In the genomic region with DNA sequence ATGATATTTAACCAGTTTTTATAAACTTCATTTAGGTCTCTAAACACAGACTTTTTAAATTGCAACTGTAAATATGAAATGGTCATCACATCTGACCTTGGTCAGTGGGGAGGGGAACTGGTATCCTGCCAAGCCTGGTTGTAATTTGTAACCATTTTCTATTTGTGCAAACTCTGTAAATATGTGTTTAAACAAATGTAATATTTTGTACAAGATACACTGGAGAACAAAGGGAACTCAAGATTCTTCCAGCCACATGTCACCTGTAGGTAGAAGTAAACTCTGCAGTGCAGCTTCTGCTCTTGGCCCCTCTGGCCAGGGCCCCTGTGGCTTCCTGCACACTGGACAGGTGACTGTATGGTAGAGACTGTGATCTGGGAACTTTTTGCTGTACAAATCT, we compare ENCODE assay signal across 1 cellular context.
TF ChIP-seq lines count a peak whose summit lies in the region.

No MANE protein-coding gene starts in this region.

TF ChIP-seq in HepG2, 621 proteins besides CTCF, POLR2A, EP300 and RAD21 (continued from another document and continues in another):
- TF ChIP-seq, protein P1, sequence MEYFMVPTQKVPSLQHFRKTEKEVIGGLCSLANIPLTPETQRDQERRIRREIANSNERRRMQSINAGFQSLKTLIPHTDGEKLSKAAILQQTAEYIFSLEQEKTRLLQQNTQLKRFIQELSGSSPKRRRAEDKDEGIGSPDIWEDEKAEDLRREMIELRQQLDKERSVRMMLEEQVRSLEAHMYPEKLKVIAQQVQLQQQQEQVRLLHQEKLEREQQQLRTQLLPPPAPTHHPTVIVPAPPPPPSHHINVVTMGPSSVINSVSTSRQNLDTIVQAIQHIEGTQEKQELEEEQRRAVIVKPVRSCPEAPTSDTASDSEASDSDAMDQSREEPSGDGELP (IDR thresholded peaks at IDR 0.05; ENCODE audit: borderline replicate concordance, low read depth): peak; percentile 65; the same call in 1 of the 2 replicates
- TF ChIP-seq, protein P2, sequence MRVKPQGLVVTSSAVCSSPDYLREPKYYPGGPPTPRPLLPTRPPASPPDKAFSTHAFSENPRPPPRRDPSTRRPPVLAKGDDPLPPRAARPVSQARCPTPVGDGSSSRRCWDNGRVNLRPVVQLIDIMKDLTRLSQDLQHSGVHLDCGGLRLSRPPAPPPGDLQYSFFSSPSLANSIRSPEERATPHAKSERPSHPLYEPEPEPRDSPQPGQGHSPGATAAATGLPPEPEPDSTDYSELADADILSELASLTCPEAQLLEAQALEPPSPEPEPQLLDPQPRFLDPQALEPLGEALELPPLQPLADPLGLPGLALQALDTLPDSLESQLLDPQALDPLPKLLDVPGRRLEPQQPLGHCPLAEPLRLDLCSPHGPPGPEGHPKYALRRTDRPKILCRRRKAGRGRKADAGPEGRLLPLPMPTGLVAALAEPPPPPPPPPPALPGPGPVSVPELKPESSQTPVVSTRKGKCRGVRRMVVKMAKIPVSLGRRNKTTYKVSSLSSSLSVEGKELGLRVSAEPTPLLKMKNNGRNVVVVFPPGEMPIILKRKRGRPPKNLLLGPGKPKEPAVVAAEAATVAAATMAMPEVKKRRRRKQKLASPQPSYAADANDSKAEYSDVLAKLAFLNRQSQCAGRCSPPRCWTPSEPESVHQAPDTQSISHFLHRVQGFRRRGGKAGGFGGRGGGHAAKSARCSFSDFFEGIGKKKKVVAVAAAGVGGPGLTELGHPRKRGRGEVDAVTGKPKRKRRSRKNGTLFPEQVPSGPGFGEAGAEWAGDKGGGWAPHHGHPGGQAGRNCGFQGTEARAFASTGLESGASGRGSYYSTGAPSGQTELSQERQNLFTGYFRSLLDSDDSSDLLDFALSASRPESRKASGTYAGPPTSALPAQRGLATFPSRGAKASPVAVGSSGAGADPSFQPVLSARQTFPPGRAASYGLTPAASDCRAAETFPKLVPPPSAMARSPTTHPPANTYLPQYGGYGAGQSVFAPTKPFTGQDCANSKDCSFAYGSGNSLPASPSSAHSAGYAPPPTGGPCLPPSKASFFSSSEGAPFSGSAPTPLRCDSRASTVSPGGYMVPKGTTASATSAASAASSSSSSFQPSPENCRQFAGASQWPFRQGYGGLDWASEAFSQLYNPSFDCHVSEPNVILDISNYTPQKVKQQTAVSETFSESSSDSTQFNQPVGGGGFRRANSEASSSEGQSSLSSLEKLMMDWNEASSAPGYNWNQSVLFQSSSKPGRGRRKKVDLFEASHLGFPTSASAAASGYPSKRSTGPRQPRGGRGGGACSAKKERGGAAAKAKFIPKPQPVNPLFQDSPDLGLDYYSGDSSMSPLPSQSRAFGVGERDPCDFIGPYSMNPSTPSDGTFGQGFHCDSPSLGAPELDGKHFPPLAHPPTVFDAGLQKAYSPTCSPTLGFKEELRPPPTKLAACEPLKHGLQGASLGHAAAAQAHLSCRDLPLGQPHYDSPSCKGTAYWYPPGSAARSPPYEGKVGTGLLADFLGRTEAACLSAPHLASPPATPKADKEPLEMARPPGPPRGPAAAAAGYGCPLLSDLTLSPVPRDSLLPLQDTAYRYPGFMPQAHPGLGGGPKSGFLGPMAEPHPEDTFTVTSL (CRISPR knock-in tag; IDR thresholded peaks at IDR 0.05; ENCODE audit: borderline replicate concordance): peak; percentile 72; the same call in 1 of the 2 replicates
- TF ChIP-seq, protein P3, sequence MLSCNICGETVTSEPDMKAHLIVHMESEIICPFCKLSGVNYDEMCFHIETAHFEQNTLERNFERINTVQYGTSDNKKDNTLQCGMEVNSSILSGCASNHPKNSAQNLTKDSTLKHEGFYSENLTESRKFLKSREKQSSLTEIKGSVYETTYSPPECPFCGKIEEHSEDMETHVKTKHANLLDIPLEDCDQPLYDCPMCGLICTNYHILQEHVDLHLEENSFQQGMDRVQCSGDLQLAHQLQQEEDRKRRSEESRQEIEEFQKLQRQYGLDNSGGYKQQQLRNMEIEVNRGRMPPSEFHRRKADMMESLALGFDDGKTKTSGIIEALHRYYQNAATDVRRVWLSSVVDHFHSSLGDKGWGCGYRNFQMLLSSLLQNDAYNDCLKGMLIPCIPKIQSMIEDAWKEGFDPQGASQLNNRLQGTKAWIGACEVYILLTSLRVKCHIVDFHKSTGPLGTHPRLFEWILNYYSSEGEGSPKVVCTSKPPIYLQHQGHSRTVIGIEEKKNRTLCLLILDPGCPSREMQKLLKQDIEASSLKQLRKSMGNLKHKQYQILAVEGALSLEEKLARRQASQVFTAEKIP (CRISPR knock-in tag; IDR thresholded peaks at IDR 0.05; ENCODE audit: borderline replicate concordance): no peak
- TF ChIP-seq, protein P4, sequence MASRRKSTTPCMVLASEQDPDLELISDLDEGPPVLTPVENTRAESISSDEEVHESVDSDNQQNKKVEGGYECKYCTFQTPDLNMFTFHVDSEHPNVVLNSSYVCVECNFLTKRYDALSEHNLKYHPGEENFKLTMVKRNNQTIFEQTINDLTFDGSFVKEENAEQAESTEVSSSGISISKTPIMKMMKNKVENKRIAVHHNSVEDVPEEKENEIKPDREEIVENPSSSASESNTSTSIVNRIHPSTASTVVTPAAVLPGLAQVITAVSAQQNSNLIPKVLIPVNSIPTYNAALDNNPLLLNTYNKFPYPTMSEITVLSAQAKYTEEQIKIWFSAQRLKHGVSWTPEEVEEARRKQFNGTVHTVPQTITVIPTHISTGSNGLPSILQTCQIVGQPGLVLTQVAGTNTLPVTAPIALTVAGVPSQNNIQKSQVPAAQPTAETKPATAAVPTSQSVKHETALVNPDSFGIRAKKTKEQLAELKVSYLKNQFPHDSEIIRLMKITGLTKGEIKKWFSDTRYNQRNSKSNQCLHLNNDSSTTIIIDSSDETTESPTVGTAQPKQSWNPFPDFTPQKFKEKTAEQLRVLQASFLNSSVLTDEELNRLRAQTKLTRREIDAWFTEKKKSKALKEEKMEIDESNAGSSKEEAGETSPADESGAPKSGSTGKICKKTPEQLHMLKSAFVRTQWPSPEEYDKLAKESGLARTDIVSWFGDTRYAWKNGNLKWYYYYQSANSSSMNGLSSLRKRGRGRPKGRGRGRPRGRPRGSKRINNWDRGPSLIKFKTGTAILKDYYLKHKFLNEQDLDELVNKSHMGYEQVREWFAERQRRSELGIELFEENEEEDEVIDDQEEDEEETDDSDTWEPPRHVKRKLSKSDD (CRISPR knock-in tag; IDR thresholded peaks at IDR 0.05; ENCODE audit: low read depth): no peak
- TF ChIP-seq, protein P5, sequence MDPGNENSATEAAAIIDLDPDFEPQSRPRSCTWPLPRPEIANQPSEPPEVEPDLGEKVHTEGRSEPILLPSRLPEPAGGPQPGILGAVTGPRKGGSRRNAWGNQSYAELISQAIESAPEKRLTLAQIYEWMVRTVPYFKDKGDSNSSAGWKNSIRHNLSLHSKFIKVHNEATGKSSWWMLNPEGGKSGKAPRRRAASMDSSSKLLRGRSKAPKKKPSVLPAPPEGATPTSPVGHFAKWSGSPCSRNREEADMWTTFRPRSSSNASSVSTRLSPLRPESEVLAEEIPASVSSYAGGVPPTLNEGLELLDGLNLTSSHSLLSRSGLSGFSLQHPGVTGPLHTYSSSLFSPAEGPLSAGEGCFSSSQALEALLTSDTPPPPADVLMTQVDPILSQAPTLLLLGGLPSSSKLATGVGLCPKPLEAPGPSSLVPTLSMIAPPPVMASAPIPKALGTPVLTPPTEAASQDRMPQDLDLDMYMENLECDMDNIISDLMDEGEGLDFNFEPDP (CRISPR knock-in tag; conservative IDR thresholded peaks at IDR 0.05): no peak
- TF ChIP-seq ZNF598 (CRISPR knock-in tag; IDR thresholded peaks at IDR 0.05; ENCODE audit: borderline replicate concordance): no peak
- no peak for TF ChIP-seq MED8 (CRISPR knock-in tag; IDR thresholded peaks at IDR 0.05; ENCODE audit: insufficient replicate concordance)
- TF ChIP-seq KDM5A (IDR thresholded peaks at IDR 0.05; ENCODE audit: borderline replicate concordance, low read length): no peak
- no peak for TF ChIP-seq PAF1 (CRISPR knock-in tag; IDR thresholded peaks at IDR 0.05)
- no peak for TF ChIP-seq ZNF780A (CRISPR knock-in tag; IDR thresholded peaks at IDR 0.05)
- TF ChIP-seq REPIN1 (CRISPR knock-in tag; IDR thresholded peaks at IDR 0.05; ENCODE audit: borderline replicate concordance, low read depth): no peak
- no peak for TF ChIP-seq MED13 (CRISPR knock-in tag; IDR thresholded peaks at IDR 0.05)
- no peak for TF ChIP-seq ZNF124 (CRISPR knock-in tag; IDR thresholded peaks at IDR 0.05)
- TF ChIP-seq, protein P6, sequence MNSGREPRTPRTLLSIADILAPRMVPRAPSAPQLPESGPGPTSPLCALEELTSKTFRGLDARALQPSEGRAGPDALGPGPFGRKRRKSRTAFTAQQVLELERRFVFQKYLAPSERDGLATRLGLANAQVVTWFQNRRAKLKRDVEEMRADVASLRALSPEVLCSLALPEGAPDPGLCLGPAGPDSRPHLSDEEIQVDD (CRISPR knock-in tag; IDR thresholded peaks at IDR 0.05; ENCODE audit: borderline replicate concordance): no peak
- TF ChIP-seq ZFP1 (CRISPR knock-in tag; IDR thresholded peaks at IDR 0.05): no peak
- TF ChIP-seq SAP130 (CRISPR knock-in tag; IDR thresholded peaks at IDR 0.05; ENCODE audit: low read depth): peak; percentile 73
- no peak for TF ChIP-seq MZF1 (CRISPR knock-in tag; IDR thresholded peaks at IDR 0.05; ENCODE audit: borderline replicate concordance)
- TF ChIP-seq, protein P7, sequence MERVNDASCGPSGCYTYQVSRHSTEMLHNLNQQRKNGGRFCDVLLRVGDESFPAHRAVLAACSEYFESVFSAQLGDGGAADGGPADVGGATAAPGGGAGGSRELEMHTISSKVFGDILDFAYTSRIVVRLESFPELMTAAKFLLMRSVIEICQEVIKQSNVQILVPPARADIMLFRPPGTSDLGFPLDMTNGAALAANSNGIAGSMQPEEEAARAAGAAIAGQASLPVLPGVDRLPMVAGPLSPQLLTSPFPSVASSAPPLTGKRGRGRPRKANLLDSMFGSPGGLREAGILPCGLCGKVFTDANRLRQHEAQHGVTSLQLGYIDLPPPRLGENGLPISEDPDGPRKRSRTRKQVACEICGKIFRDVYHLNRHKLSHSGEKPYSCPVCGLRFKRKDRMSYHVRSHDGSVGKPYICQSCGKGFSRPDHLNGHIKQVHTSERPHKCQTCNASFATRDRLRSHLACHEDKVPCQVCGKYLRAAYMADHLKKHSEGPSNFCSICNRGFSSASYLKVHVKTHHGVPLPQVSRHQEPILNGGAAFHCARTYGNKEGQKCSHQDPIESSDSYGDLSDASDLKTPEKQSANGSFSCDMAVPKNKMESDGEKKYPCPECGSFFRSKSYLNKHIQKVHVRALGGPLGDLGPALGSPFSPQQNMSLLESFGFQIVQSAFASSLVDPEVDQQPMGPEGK (CRISPR knock-in tag; IDR thresholded peaks at IDR 0.05): peak; percentile 30; the same call in 1 of the 2 replicates
- no peak for TF ChIP-seq ZFP36 (IDR thresholded peaks at IDR 0.05; ENCODE audit: borderline replicate concordance, low read depth, low read length, partially characterized antibody)
- no peak for TF ChIP-seq KLF15 (CRISPR knock-in tag; IDR thresholded peaks at IDR 0.05; ENCODE audit: borderline replicate concordance)
- no peak for TF ChIP-seq HDAC2 (CRISPR knock-in tag; IDR thresholded peaks at IDR 0.05)
- no peak for TF ChIP-seq ZNF12 (CRISPR knock-in tag; IDR thresholded peaks at IDR 0.05)
- TF ChIP-seq, protein P8, sequence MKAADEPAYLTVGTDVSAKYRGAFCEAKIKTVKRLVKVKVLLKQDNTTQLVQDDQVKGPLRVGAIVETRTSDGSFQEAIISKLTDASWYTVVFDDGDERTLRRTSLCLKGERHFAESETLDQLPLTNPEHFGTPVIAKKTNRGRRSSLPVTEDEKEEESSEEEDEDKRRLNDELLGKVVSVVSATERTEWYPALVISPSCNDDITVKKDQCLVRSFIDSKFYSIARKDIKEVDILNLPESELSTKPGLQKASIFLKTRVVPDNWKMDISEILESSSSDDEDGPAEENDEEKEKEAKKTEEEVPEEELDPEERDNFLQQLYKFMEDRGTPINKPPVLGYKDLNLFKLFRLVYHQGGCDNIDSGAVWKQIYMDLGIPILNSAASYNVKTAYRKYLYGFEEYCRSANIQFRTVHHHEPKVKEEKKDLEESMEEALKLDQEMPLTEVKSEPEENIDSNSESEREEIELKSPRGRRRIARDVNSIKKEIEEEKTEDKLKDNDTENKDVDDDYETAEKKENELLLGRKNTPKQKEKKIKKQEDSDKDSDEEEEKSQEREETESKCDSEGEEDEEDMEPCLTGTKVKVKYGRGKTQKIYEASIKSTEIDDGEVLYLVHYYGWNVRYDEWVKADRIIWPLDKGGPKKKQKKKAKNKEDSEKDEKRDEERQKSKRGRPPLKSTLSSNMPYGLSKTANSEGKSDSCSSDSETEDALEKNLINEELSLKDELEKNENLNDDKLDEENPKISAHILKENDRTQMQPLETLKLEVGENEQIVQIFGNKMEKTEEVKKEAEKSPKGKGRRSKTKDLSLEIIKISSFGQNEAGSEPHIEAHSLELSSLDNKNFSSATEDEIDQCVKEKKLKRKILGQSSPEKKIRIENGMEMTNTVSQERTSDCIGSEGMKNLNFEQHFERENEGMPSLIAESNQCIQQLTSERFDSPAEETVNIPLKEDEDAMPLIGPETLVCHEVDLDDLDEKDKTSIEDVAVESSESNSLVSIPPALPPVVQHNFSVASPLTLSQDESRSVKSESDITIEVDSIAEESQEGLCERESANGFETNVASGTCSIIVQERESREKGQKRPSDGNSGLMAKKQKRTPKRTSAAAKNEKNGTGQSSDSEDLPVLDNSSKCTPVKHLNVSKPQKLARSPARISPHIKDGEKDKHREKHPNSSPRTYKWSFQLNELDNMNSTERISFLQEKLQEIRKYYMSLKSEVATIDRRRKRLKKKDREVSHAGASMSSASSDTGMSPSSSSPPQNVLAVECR (CRISPR knock-in tag; IDR thresholded peaks at IDR 0.05; ENCODE audit: borderline replicate concordance): no peak
- no peak for TF ChIP-seq NKX3-1 (CRISPR knock-in tag; IDR thresholded peaks at IDR 0.05)
